In genomic region chr11:11841121-11841604, GRCh38 we compare ENCODE assay signal across 8 cellular contexts. TPM values are rescaled to one million over a fixed set of nuclear protein-coding genes. Genes with fewer than 3 reads are reported as not detected.
DNase-seq lines count a peak whose midpoint lies in the region; ATAC-seq lines count a peak whose summit lies in the region.

No MANE protein-coding gene starts in this region.

- peaks cover 19% of the 10 kb centered on the region for H3K4me1 Mint-ChIP-seq in activated CD8-positive, alpha-beta memory T cell treated with anti-CD3 and anti-CD28 coated beads, Interleukin-2, amount 10 ng/mL, durations not matched to agents 7 days and 5 days
- no peaks in the 10 kb centered on the region for H3K4me1 Mint-ChIP-seq in activated T-helper 17 cell treated with anti-CD3 and anti-CD28 coated beads, Interleukin-2, amount 50 U/mL, for 72 hours

- no peak overlapping the region for H3K4me3 Mint-ChIP-seq in activated CD8-positive, alpha-beta memory T cell treated with anti-CD3 and anti-CD28 coated beads, Interleukin-2, amount 10 ng/mL, durations not matched to agents 7 days and 5 days
- H3K4me3 Mint-ChIP-seq in activated T-helper 17 cell treated with anti-CD3 and anti-CD28 coated beads, Interleukin-2, amount 50 U/mL, for 72 hours, result no peak overlapping the region

- ATAC-seq in activated CD8-positive, alpha-beta memory T cell treated with anti-CD3 and anti-CD28 coated beads, Interleukin-2, amount 10 ng/mL, durations not matched to agents 7 days and 5 days, result peak; percentile 16
- peak; percentile 26 for ATAC-seq in HG02759 (IDR thresholded peaks at IDR 0.05; ENCODE audit: unreplicated experiment)
- no peak for ATAC-seq in activated T-helper 17 cell treated with anti-CD3 and anti-CD28 coated beads, Interleukin-2, amount 50 U/mL, for 72 hours (replicated peaks)

- CTCF ChIA-PET in activated CD8-positive, alpha-beta memory T cell treated with anti-CD3 and anti-CD28 coated beads, Interleukin-2, amount 10 ng/mL, durations not matched to agents 7 days and 5 days (lab: Charles Lee), result interaction anchor here (0.7 to 1.1 kb wide), 3 partner anchors 35 to 49 kb away, joined by 3 to 4 read pairs (median 3); no protein-coding TSS in a partner anchor

- H3K36me3 Mint-ChIP-seq in activated CD8-positive, alpha-beta memory T cell treated with anti-CD3 and anti-CD28 coated beads, Interleukin-2, amount 10 ng/mL, durations not matched to agents 7 days and 5 days, result no peaks in the 10 kb centered on the region
- peaks cover 7% of the 10 kb centered on the region for H3K36me3 Mint-ChIP-seq in activated T-helper 17 cell treated with anti-CD3 and anti-CD28 coated beads, Interleukin-2, amount 50 U/mL, for 72 hours (ENCODE audit: low read depth)

- H3K27ac ChIP-seq in caudate nucleus (ENCODE audit: low read depth, low read length) (peak overlapping the region; percentile 98), substantia nigra (ENCODE audit: low read depth, low read length, poor library complexity, severe bottlenecking) (peak overlapping the region; percentile 97)

- DNase-seq in activated CD8-positive, alpha-beta memory T cell treated with anti-CD3 and anti-CD28 coated beads, Interleukin-2, amount 10 ng/mL, durations not matched to agents 7 days and 5 days, result no peak
- DNase-seq in activated CD8-positive, alpha-beta memory T cell treated with anti-CD3 and anti-CD28 coated beads, Interleukin-2, amount 50 U/mL, for 4 hours, result no peak
- DNase-seq in NCI-H345 treated with DMSO at 0.1 percent for 48 hours (lab: John Stamatoyannopoulos, UW; ENCODE audit: unreplicated experiment) (peak; percentile 34), caudate nucleus (lab: John Stamatoyannopoulos, UW) (peak in 45 of 61 donors; percentile 20 to 88 (median 66)), kidney tubule cell (ENCODE audit: low spot score) (peak; percentile 54), substantia nigra (lab: John Stamatoyannopoulos, UW) (peak in 44 of 49 donors; percentile 12 to 95 (median 72))

- H3K27ac Mint-ChIP-seq in activated CD8-positive, alpha-beta memory T cell treated with anti-CD3 and anti-CD28 coated beads, Interleukin-2, amount 10 ng/mL, durations not matched to agents 7 days and 5 days, result no peak overlapping the region
- H3K27ac Mint-ChIP-seq in activated T-helper 17 cell treated with anti-CD3 and anti-CD28 coated beads, Interleukin-2, amount 50 U/mL, for 72 hours, result no peak overlapping the region

- H3K9me3 Mint-ChIP-seq in activated CD8-positive, alpha-beta memory T cell treated with anti-CD3 and anti-CD28 coated beads, Interleukin-2, amount 10 ng/mL, durations not matched to agents 7 days and 5 days (ENCODE audit: low read depth), result no peaks in the 10 kb centered on the region
- no peaks in the 10 kb centered on the region for H3K9me3 Mint-ChIP-seq in activated T-helper 17 cell treated with anti-CD3 and anti-CD28 coated beads, Interleukin-2, amount 50 U/mL, for 72 hours

- H3K27me3 Mint-ChIP-seq in activated CD8-positive, alpha-beta memory T cell treated with anti-CD3 and anti-CD28 coated beads, Interleukin-2, amount 10 ng/mL, durations not matched to agents 7 days and 5 days, result peaks cover 16% of the 10 kb centered on the region
- H3K27me3 Mint-ChIP-seq in activated T-helper 17 cell treated with anti-CD3 and anti-CD28 coated beads, Interleukin-2, amount 50 U/mL, for 72 hours, result peaks cover 16% of the 10 kb centered on the region

RNA-seq across cellular contexts. Expression of gene USP47, which starts 0.6 kb away (rescaled TPM):
- 10 to 100 TPM; 40.1 to 44.8 TPM for total RNA-seq in activated CD8-positive, alpha-beta memory T cell treated with anti-CD3 and anti-CD28 coated beads, Interleukin-2, amount 10 ng/mL, durations not matched to agents 7 days and 5 days
- total RNA-seq in activated T-helper 17 cell treated with anti-CD3 and anti-CD28 coated beads, Interleukin-2, amount 50 U/mL, for 72 hours, result 10 to 100 TPM; 37.1 to 58.2 TPM

Comparison
In these comparisons a context has a peak if more than half of its experiments do, and no peak if none do; other contexts are left out.
1. DNase-seq: peak in NCI-H345 treated with DMSO at 0.1 percent for 48 hours (single experiment), caudate nucleus (45 of 61), kidney tubule cell (single experiment) and substantia nigra (44 of 49); none in activated CD8-positive, alpha-beta memory T cell treated with anti-CD3 and anti-CD28 coated beads, Interleukin-2, amount 10 ng/mL, durations not matched to agents 7 days and 5 days (single experiment) and activated CD8-positive, alpha-beta memory T cell treated with anti-CD3 and anti-CD28 coated beads, Interleukin-2, amount 50 U/mL, for 4 hours (single experiment).